ENCODE assay signal across 17 cellular contexts in the genomic region with DNA sequence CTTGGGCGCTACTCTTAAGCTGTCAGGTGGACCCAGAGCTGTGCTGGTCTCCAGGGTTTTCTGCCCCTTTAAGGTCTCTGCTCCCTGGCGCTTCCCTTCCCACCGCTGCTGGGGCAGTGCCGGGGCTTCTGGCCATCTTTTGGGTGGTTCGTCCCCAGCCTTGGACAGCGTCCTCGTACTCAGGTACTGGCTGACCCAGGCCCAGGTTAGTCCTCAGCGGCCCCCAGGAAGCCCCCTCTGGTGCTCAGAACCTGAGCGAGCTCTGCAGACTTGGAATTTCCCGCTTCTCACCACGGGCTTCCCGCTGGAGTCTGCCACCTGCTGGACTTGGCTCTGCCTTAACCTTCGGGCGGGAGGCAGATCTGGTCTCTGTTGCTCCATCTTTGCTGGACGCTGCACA.
DNase-seq lines count a peak whose midpoint lies in the region; ATAC-seq, FAIRE-seq and TF ChIP-seq lines count a peak whose summit lies in the region.
"Had no signal": no experiment of that assay in that cellular context is flagged by ENCODE, and none has a peak within 500 bp of the region (broad histone marks: within the 10 kb centered on the region; RNA-seq: fewer than 3 reads in every experiment).

No MANE protein-coding gene starts in this region.

- H3K36me3 ChIP-seq in kidney (ENCODE audit: control insufficient read depth in 1 of 2, insufficient read depth in 2 of 2, low read length in 2 of 2) (peaks cover 10 to 19% of the 10 kb centered on the region in 2 donors), spleen (peaks cover 2 to 100% (median 81%) of the 10 kb centered on the region in 6 donors)

- intact Hi-C loops in kidney (cut with DNase I) = no loop called here
- intact Hi-C loops in spleen (cut with DNase I; ENCODE audit: low total_unique reads) = no loop called here

- no peak overlapping the region for H3K27ac Mint-ChIP-seq in activated CD8-positive, alpha-beta memory T cell treated with anti-CD3 and anti-CD28 coated beads, Interleukin-2, amount 10 ng/mL, durations not matched to agents 7 days and 5 days

- no peak for ATAC-seq in activated CD8-positive, alpha-beta memory T cell treated with anti-CD3 and anti-CD28 coated beads, Interleukin-2, amount 10 ng/mL, durations not matched to agents 7 days and 5 days
- ATAC-seq: pancreas had no signal

- TF ChIP-seq POLR2A in spleen (IDR thresholded peaks at IDR 0.05) = no peak

- H3K27me3 Mint-ChIP-seq in activated CD8-positive, alpha-beta memory T cell treated with anti-CD3 and anti-CD28 coated beads, Interleukin-2, amount 10 ng/mL, durations not matched to agents 7 days and 5 days = no peaks in the 10 kb centered on the region

- H3K4me1 ChIP-seq in kidney (ENCODE audit: control insufficient read depth in 1 of 2, insufficient read depth in 1 of 2, low read depth in 1 of 2, low read length in 2 of 2) (no peaks in the 10 kb centered on the region), spleen (peaks cover 0 to 10% (median 0%) of the 10 kb centered on the region in 6 donors)
- H3K4me1 ChIP-seq: adrenal gland, pancreas had no signal

- H3K9me3 ChIP-seq in kidney (ENCODE audit: control insufficient read depth in 1 of 2, low read length in 2 of 2) = no peaks in the 10 kb centered on the region
- H3K9me3 ChIP-seq in spleen = no peaks in the 10 kb centered on the region
- H3K9me3 ChIP-seq: adrenal gland, pancreas, suprapubic skin had no signal

- no peaks in the 10 kb centered on the region for H3K4me1 Mint-ChIP-seq in activated CD8-positive, alpha-beta memory T cell treated with anti-CD3 and anti-CD28 coated beads, Interleukin-2, amount 10 ng/mL, durations not matched to agents 7 days and 5 days

- H3K36me3 Mint-ChIP-seq in activated CD8-positive, alpha-beta memory T cell treated with anti-CD3 and anti-CD28 coated beads, Interleukin-2, amount 10 ng/mL, durations not matched to agents 7 days and 5 days = peaks cover 26% of the 10 kb centered on the region

- H3K9me3 Mint-ChIP-seq in activated CD8-positive, alpha-beta memory T cell treated with anti-CD3 and anti-CD28 coated beads, Interleukin-2, amount 10 ng/mL, durations not matched to agents 7 days and 5 days (ENCODE audit: low read depth) = no peaks in the 10 kb centered on the region

- H3K27ac ChIP-seq in kidney (ENCODE audit: low read depth in 2 of 2, low read length in 2 of 2) (no peak overlapping the region), spleen (no peak overlapping the region)
- H3K27ac ChIP-seq: adrenal gland, pancreas, suprapubic skin had no signal

- FAIRE-seq in kidney (lab: Jason Lieb, UNC) = no peak
- FAIRE-seq: keratinocyte, pancreas had no signal

- H3K4me3 ChIP-seq in astrocyte of the cerebellum (ENCODE audit: low read depth, low read length) = no peak overlapping the region
- no peak overlapping the region for H3K4me3 ChIP-seq in kidney (ENCODE audit: low read length in 2 of 2)
- no peak overlapping the region for H3K4me3 ChIP-seq in spleen
- H3K4me3 ChIP-seq: adrenal gland, pancreas, suprapubic skin had no signal

- H3K9ac ChIP-seq in kidney (ENCODE audit: low read length in 2 of 2) = no peak overlapping the region

- TF ChIP-seq CTCF in astrocyte of the cerebellum (IDR thresholded peaks at IDR 0.05; ENCODE audit: low read depth, low read length, missing control alignments) = peak; percentile 14
- no peak for TF ChIP-seq CTCF in kidney (IDR thresholded peaks at IDR 0.05; ENCODE audit: borderline replicate concordance, extremely low read depth, insufficient read depth)
- TF ChIP-seq CTCF in spleen (IDR thresholded peaks at IDR 0.05 in 8 of 11, conservative IDR thresholded peaks at IDR 0.05 in 3 of 11) = no peak

- H3K27me3 ChIP-seq in spleen (replicated peaks in 1 of 7) = no peaks in the 10 kb centered on the region
- H3K27me3 ChIP-seq: adrenal gland, pancreas, suprapubic skin had no signal

- 93 to 98% (median 95%) methylated on average over 12 to 15 of the region's 15 CpGs for WGBS in spleen, 5 donors

- CTCF ChIA-PET in activated CD8-positive, alpha-beta memory T cell treated with anti-CD3 and anti-CD28 coated beads, Interleukin-2, amount 10 ng/mL, durations not matched to agents 7 days and 5 days (lab: Charles Lee) = interaction anchor here (1.5 kb wide), 1 partner anchor 267 kb away, joined by 5 read pairs; no protein-coding TSS in a partner anchor

- no peak overlapping the region for H3K4me3 Mint-ChIP-seq in activated CD8-positive, alpha-beta memory T cell treated with anti-CD3 and anti-CD28 coated beads, Interleukin-2, amount 10 ng/mL, durations not matched to agents 7 days and 5 days

- peak; percentile 14 for DNase-seq in activated CD8-positive, alpha-beta memory T cell treated with anti-CD3 and anti-CD28 coated beads, Interleukin-2, amount 50 U/mL, for 4 hours
- DNase-seq in activated CD8-positive, alpha-beta memory T cell treated with anti-CD3 and anti-CD28 coated beads, Interleukin-2, amount 10 ng/mL, durations not matched to agents 7 days and 5 days = no peak
- DNase-seq in astrocyte of the cerebellum (ENCODE audit: low read depth) = no peak
- DNase-seq in kidney = peak; percentile 37
- DNase-seq in spleen = peak; percentile 32
- no peak for DNase-seq in NCI-H2196 treated with DMSO at 0.1 percent for 48 hours (lab: John Stamatoyannopoulos, UW; ENCODE audit: unreplicated experiment)
- DNase-seq in putamen (ENCODE audit: low spot score) = no peak
- no peak for DNase-seq in NOMO-1 treated with DMSO at 0.1 percent for 48 hours (lab: John Stamatoyannopoulos, UW; ENCODE audit: unreplicated experiment)
- DNase-seq: 8988T; activated CD4-positive, alpha-beta T cell treated with anti-CD3 and anti-CD28 coated beads for 48 hours; cortex of kidney; NCI-H1694; T-helper 9 cell had no signal

- in situ Hi-C loops in astrocyte of the cerebellum (cut with HindIII; ENCODE audit: low sequenced_read_pairs) = no loop called here

Comparison
In these comparisons a context has a peak if more than half of its experiments do, and no peak if none do; other contexts are left out.
1. DNase-seq: peak in activated CD8-positive, alpha-beta memory T cell treated with anti-CD3 and anti-CD28 coated beads, Interleukin-2, amount 50 U/mL, for 4 hours (single experiment), kidney (single experiment) and spleen (single experiment); none in activated CD8-positive, alpha-beta memory T cell treated with anti-CD3 and anti-CD28 coated beads, Interleukin-2, amount 10 ng/mL, durations not matched to agents 7 days and 5 days (single experiment), astrocyte of the cerebellum (single experiment), NCI-H2196 treated with DMSO at 0.1 percent for 48 hours (single experiment), putamen (single experiment) and NOMO-1 treated with DMSO at 0.1 percent for 48 hours (single experiment).